8 cellular contexts compared by ENCODE assay signal in the genomic region with DNA sequence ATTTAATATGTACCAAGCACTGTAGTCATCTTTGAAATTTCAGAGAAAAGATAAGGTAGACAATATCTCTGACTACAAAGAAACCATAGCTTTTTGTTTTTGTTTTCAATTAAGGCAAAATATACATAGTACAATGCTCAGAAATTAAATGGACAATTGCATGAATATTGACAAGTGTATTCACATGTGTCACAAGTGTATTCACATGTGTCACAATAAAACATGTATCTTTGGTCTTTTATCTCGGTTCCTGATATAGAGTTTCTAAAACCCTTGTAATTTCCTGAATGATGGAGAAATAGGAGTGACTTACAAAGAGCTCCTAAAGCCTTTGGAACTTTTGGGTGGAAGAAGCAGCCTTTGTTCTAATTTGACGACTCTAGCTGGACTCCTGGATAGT.
"Had no signal": no experiment of that assay in that cellular context is flagged by ENCODE, and none has a peak within 500 bp of the region (broad histone marks: within the 10 kb centered on the region; RNA-seq: fewer than 3 reads in every experiment).

No MANE protein-coding gene starts in this region.

- FAIRE-seq: G401.6, GM12878, GM12891, GM12892, GM18507, GM19239 had no signal

- H3K4me3 ChIP-seq: GM12878 had no signal

- DNase-seq: GDM1, GF-D8 had no signal
